8 cellular contexts compared by ENCODE assay signal in genomic region chr1:89525169-89525855, GRCh38. TPM values are rescaled to one million over a fixed set of nuclear protein-coding genes. Genes with fewer than 3 reads are reported as not detected.
A peak's percentile ranks its signal among the peaks of the same experiment; 100 is the strongest.
DNase-seq lines count a peak whose midpoint lies in the region; ATAC-seq and TF ChIP-seq lines count a peak whose summit lies in the region.

No MANE protein-coding gene starts in this region.

- H2AFZ ChIP-seq in HCT116 (ENCODE audit: low read depth, low read length, poor library complexity, severe bottlenecking), result peak overlapping the region; percentile 54

- H3K27me3 Mint-ChIP-seq in WTC11 (ENCODE audit: low read depth), result no peaks in the 10 kb centered on the region

- H3K9ac ChIP-seq in HCT116 (ENCODE audit: low read length), result peak overlapping the region; percentile 85

- H3K4me2 ChIP-seq in HCT116 (ENCODE audit: low read length), result peak overlapping the region; percentile 96

- POLR2A ChIA-PET in HCT116 (lab: Charles Lee), result no interaction called here
- POLR2A ChIA-PET in WTC11 (lab: Charles Lee), result no interaction called here

- H3K4me3 ChIP-seq in GM08714 (ENCODE audit: low read length) (peak overlapping the region; percentile 90), HCT116 (replicated peaks in 1 of 2; ENCODE audit: low read depth in 1 of 2, low read length in 2 of 2) (peak overlapping the region; percentile 88 to 94)

- DNase-seq in HCT116 (ENCODE audit: low read depth, low spot score), result peak; percentile 37
- peak; percentile 14 for DNase-seq in NCI-H1092 (lab: John Stamatoyannopoulos, UW)
- DNase-seq in WTC11 (ENCODE audit: low spot score), result peak; percentile 69
- peak; percentile 52 for DNase-seq in dermis blood vessel endothelial cell
- DNase-seq in lung microvascular endothelial cell (ENCODE audit: low read depth in 2 of 2), result peak; percentile 19 to 41
- peak in 1 of 2 donors; percentile 22 for DNase-seq in stimulated activated effector memory CD8-positive, alpha-beta T cell treated with anti-CD3 and anti-CD28 coated beads, Interleukin-12 subunit alpha, Interleukin-12 subunit beta, amount 100 ng/mL, for 72 hours (ENCODE audit: low spot score in 2 of 2)

- no peaks in the 10 kb centered on the region for H3K27me3 ChIP-seq in HCT116 (ENCODE audit: insufficient read depth, low read length)

- RAD21 ChIA-PET in HCT116 (lab: Charles Lee; ENCODE audit: low non-redundant PET in 1 of 2, low total read pairs in 2 of 2, uncharacterized antibody in 2 of 2, unreplicated experiment in 2 of 2), result no interaction called here

- H3K4me1 Mint-ChIP-seq in WTC11, result peaks cover 29% of the 10 kb centered on the region
- H3K4me1 Mint-ChIP-seq in stimulated activated effector memory CD8-positive, alpha-beta T cell treated with anti-CD3 and anti-CD28 coated beads, Interleukin-12 subunit alpha, Interleukin-12 subunit beta, amount 100 ng/mL, for 72 hours, result peaks cover 25% of the 10 kb centered on the region

- no TSS peak for BruUV-seq in HCT116 (replicated peaks; lab: Mats Ljungman, UMichigan)

- TF ChIP-seq CTCF in HCT116 (IDR thresholded peaks at IDR 0.05 in 2 of 3, conservative IDR thresholded peaks at IDR 0.05 in 1 of 3; ENCODE audit: borderline replicate concordance in 1 of 3, insufficient read depth in 1 of 3, low read depth in 2 of 3, low read length in 2 of 3) (no peak), WTC11 (IDR thresholded peaks at IDR 0.05) (no peak)

- H3K4me3 Mint-ChIP-seq in WTC11, result peak overlapping the region; percentile 87; the same call in 1 of the 2 replicates
- no peak overlapping the region for H3K4me3 Mint-ChIP-seq in stimulated activated effector memory CD8-positive, alpha-beta T cell treated with anti-CD3 and anti-CD28 coated beads, Interleukin-12 subunit alpha, Interleukin-12 subunit beta, amount 100 ng/mL, for 72 hours

- no peak for TF ChIP-seq RAD21 in HCT116 (IDR thresholded peaks at IDR 0.05; ENCODE audit: low read depth)

- peaks cover 5% of the 10 kb centered on the region; the same call in 1 of the 2 replicates for H3K36me3 Mint-ChIP-seq in WTC11
- no peaks in the 10 kb centered on the region for H3K36me3 Mint-ChIP-seq in stimulated activated effector memory CD8-positive, alpha-beta T cell treated with anti-CD3 and anti-CD28 coated beads, Interleukin-12 subunit alpha, Interleukin-12 subunit beta, amount 100 ng/mL, for 72 hours

- H3K27ac Mint-ChIP-seq in WTC11, result peak overlapping the region; percentile 97
- H3K27ac Mint-ChIP-seq in stimulated activated effector memory CD8-positive, alpha-beta T cell treated with anti-CD3 and anti-CD28 coated beads, Interleukin-12 subunit alpha, Interleukin-12 subunit beta, amount 100 ng/mL, for 72 hours, result no peak overlapping the region

- CTCF ChIA-PET in HCT116 (lab: Charles Lee), result no interaction called here
- CTCF ChIA-PET in WTC11 (lab: Charles Lee), result interaction anchor here (1.0 kb wide), 1 partner anchor 17 kb away, joined by 3 read pairs; no protein-coding TSS in a partner anchor

- H4K20me1 ChIP-seq in HCT116 (ENCODE audit: insufficient read depth), result no peaks in the 10 kb centered on the region

- intact Hi-C loops in HCT116 (cut with micrococcal nuclease), result loop anchor here (2.0 to 10.0 kb wide), 3 partner anchors 73 to 469 kb away; partner anchors contain the start of genes LRRC8C and ZNF326

- no peaks in the 10 kb centered on the region for H3K36me3 ChIP-seq in HCT116 (ENCODE audit: control insufficient read depth in 1 of 2, insufficient read depth in 2 of 2, low read length in 2 of 2)

- no peaks in the 10 kb centered on the region for H3K9me3 ChIP-seq in HCT116 (ENCODE audit: control insufficient read depth in 1 of 2, insufficient read depth in 1 of 2, low read depth in 1 of 2, low read length in 2 of 2)

- peaks cover 49% of the 10 kb centered on the region for H3K79me2 ChIP-seq in HCT116 (ENCODE audit: insufficient read depth, low read length)

- H3K27ac ChIP-seq in HCT116 (ENCODE audit: low read depth, low read length), result peak overlapping the region; percentile 89

- no peak for TF ChIP-seq POLR2A in HCT116 (IDR thresholded peaks at IDR 0.05; ENCODE audit: borderline replicate concordance, extremely low read depth, insufficient read depth, insufficient read length)

- ATAC-seq in HCT116 (peak; percentile 62), WTC11 (peak; percentile 44), GM18873 (IDR thresholded peaks at IDR 0.05; ENCODE audit: low FRiP score, unreplicated experiment) (no peak)
- ATAC-seq in stimulated activated effector memory CD8-positive, alpha-beta T cell treated with anti-CD3 and anti-CD28 coated beads, Interleukin-12 subunit alpha, Interleukin-12 subunit beta, amount 100 ng/mL, for 72 hours, result peak; percentile 2

- peaks cover 9 to 19% of the 10 kb centered on the region in 2 experiments; a peak in 3 of 4 replicates for H3K4me1 ChIP-seq in HCT116 (ENCODE audit: control insufficient read depth in 1 of 2, insufficient read depth in 2 of 2, low read length in 2 of 2)

- H3K9me3 Mint-ChIP-seq in WTC11, result peaks cover 6% of the 10 kb centered on the region
- peaks cover 3% of the 10 kb centered on the region for H3K9me3 Mint-ChIP-seq in stimulated activated effector memory CD8-positive, alpha-beta T cell treated with anti-CD3 and anti-CD28 coated beads, Interleukin-12 subunit alpha, Interleukin-12 subunit beta, amount 100 ng/mL, for 72 hours

- H3K9me2 ChIP-seq in HCT116 (ENCODE audit: insufficient read depth), result no peaks in the 10 kb centered on the region

TF ChIP-seq in HCT116, 20 proteins besides CTCF, POLR2A, EP300 and RAD21:
- TF ChIP-seq CBX3 (IDR thresholded peaks at IDR 0.05; ENCODE audit: low read depth), result 0 out of 2 replicates have a peak, but pooled peaks have one; percentile 25
- TF ChIP-seq MAX (IDR thresholded peaks at IDR 0.05), result peak; percentile 34; the same call in 1 of the 2 replicates
- peak; percentile 11 for TF ChIP-seq YY1 (IDR thresholded peaks at IDR 0.05; ENCODE audit: extremely low read depth, insufficient replicate concordance, low read depth, low read length)
- no peak for TF ChIP-seq ZBTB33 (IDR thresholded peaks at IDR 0.05; ENCODE audit: extremely low read depth, insufficient replicate concordance, low read length)
TF ChIP-seq in HCT116: peak in this region for 3.

TF ChIP-seq in WTC11, 78 proteins besides CTCF, POLR2A, EP300 and RAD21 (continues in another document):
- TF ChIP-seq ESRRA (CRISPR knock-in tag; IDR thresholded peaks at IDR 0.05; ENCODE audit: borderline replicate concordance) (no peak; the same call in 1 of the 2 replicates), FOXP1 (CRISPR knock-in tag; IDR thresholded peaks at IDR 0.05; ENCODE audit: borderline replicate concordance) (peak; percentile 1; the same call in 1 of the 2 replicates), RELA (CRISPR knock-in tag; IDR thresholded peaks at IDR 0.05; ENCODE audit: borderline replicate concordance) (peak; percentile 76; the same call in 1 of the 2 replicates), KAT7 (CRISPR knock-in tag; IDR thresholded peaks at IDR 0.05; ENCODE audit: borderline replicate concordance) (0 out of 2 replicates have a peak, but pooled peaks have one; percentile 16), MAX (CRISPR knock-in tag; IDR thresholded peaks at IDR 0.05) (peak; percentile 23; the same call in 1 of the 2 replicates)
- TF ChIP-seq, protein P1, sequence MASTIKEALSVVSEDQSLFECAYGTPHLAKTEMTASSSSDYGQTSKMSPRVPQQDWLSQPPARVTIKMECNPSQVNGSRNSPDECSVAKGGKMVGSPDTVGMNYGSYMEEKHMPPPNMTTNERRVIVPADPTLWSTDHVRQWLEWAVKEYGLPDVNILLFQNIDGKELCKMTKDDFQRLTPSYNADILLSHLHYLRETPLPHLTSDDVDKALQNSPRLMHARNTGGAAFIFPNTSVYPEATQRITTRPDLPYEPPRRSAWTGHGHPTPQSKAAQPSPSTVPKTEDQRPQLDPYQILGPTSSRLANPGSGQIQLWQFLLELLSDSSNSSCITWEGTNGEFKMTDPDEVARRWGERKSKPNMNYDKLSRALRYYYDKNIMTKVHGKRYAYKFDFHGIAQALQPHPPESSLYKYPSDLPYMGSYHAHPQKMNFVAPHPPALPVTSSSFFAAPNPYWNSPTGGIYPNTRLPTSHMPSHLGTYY (CRISPR knock-in tag; IDR thresholded peaks at IDR 0.05), result no peak
- TF ChIP-seq, protein P2, sequence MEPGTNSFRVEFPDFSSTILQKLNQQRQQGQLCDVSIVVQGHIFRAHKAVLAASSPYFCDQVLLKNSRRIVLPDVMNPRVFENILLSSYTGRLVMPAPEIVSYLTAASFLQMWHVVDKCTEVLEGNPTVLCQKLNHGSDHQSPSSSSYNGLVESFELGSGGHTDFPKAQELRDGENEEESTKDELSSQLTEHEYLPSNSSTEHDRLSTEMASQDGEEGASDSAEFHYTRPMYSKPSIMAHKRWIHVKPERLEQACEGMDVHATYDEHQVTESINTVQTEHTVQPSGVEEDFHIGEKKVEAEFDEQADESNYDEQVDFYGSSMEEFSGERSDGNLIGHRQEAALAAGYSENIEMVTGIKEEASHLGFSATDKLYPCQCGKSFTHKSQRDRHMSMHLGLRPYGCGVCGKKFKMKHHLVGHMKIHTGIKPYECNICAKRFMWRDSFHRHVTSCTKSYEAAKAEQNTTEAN (CRISPR knock-in tag; IDR thresholded peaks at IDR 0.05), result peak; percentile 10; the same call in 1 of the 2 replicates

RNA-seq across cellular contexts. Expression of gene LRRC8B, which starts 0.7 kb away (rescaled TPM):
- total RNA-seq in HCT116 (2021; ENCODE audit: unreplicated experiment) (17.9 TPM), WTC11 (2021) (23.6 to 25.5 TPM (median 24.2 TPM) in 3 replicates), dermis blood vessel endothelial cell (6.4 and 8.5 TPM in 2 replicates), lung microvascular endothelial cell (1.2 and 3.3 TPM in 2 replicates)
- 4.1 and 5.3 TPM in 2 replicates for polyA plus RNA-seq in HCT116 (2012)
